2 cellular contexts compared by ENCODE assay signal in genomic region chr4:110249687-110250387, GRCh38.
TF ChIP-seq lines count a peak whose summit lies in the region.

No MANE protein-coding gene starts in this region.

TF ChIP-seq in H1, 55 proteins besides CTCF, POLR2A, EP300 and RAD21:
- TF ChIP-seq TEAD4 (IDR thresholded peaks at IDR 0.05; ENCODE audit: low read depth, low read length) (no peak), JUND (IDR thresholded peaks at IDR 0.05; ENCODE audit: low read length) (no peak), BACH1 (IDR thresholded peaks at IDR 0.05; ENCODE audit: low read length) (no peak), KDM1A (IDR thresholded peaks at IDR 0.05; ENCODE audit: borderline replicate concordance, low read length) (no peak), CHD7 (IDR thresholded peaks at IDR 0.05; ENCODE audit: insufficient replicate concordance, low read length) (no peak), FOSL1 (IDR thresholded peaks at IDR 0.05; ENCODE audit: insufficient read depth, low read depth, low read length) (no peak), CREB1 (IDR thresholded peaks at IDR 0.05) (no peak), BCL11A (IDR thresholded peaks at IDR 0.05; ENCODE audit: low read depth in 2 of 2, low read length in 2 of 2) (no peak), ASH2L (IDR thresholded peaks at IDR 0.05; ENCODE audit: low read length) (no peak), E2F6 (IDR thresholded peaks at IDR 0.05) (no peak), RNF2 (IDR thresholded peaks at IDR 0.05; ENCODE audit: borderline replicate concordance, low read depth, low read length, missing control alignments, poor library complexity, severe bottlenecking) (no peak)
TF ChIP-seq in H1: peak in this region for 0.

TF ChIP-seq in liver, 16 proteins besides CTCF, POLR2A, EP300 and RAD21:
- TF ChIP-seq TAF1 (conservative IDR thresholded peaks at IDR 0.05) (no peak), HNF4G (IDR thresholded peaks at IDR 0.05) (peak; percentile 47), MAX (IDR thresholded peaks at IDR 0.05) (peak; percentile 75), JUND (IDR thresholded peaks at IDR 0.05) (peak; percentile 53 to 76), GABPA (IDR thresholded peaks at IDR 0.05 in 1 of 2, conservative IDR thresholded peaks at IDR 0.05 in 1 of 2) (no peak), SP1 (IDR thresholded peaks at IDR 0.05) (peak; percentile 69), REST (IDR thresholded peaks at IDR 0.05) (no peak), FOXA1 (IDR thresholded peaks at IDR 0.05) (no peak), FOXA2 (IDR thresholded peaks at IDR 0.05) (no peak), RXRA (IDR thresholded peaks at IDR 0.05) (peak; percentile 66 to 75), EGR1 (IDR thresholded peaks at IDR 0.05; ENCODE audit: low read depth in 2 of 2) (peak in 1 of 2 donors; percentile 12), ZBTB33 (IDR thresholded peaks at IDR 0.05) (no peak), YY1 (IDR thresholded peaks at IDR 0.05) (peak; percentile 60), HNF4A (conservative IDR thresholded peaks at IDR 0.05) (peak; percentile 75 to 76), NR2F2 (IDR thresholded peaks at IDR 0.05) (no peak), ATF3 (IDR thresholded peaks at IDR 0.05) (peak; percentile 20)
